In the genomic region with DNA sequence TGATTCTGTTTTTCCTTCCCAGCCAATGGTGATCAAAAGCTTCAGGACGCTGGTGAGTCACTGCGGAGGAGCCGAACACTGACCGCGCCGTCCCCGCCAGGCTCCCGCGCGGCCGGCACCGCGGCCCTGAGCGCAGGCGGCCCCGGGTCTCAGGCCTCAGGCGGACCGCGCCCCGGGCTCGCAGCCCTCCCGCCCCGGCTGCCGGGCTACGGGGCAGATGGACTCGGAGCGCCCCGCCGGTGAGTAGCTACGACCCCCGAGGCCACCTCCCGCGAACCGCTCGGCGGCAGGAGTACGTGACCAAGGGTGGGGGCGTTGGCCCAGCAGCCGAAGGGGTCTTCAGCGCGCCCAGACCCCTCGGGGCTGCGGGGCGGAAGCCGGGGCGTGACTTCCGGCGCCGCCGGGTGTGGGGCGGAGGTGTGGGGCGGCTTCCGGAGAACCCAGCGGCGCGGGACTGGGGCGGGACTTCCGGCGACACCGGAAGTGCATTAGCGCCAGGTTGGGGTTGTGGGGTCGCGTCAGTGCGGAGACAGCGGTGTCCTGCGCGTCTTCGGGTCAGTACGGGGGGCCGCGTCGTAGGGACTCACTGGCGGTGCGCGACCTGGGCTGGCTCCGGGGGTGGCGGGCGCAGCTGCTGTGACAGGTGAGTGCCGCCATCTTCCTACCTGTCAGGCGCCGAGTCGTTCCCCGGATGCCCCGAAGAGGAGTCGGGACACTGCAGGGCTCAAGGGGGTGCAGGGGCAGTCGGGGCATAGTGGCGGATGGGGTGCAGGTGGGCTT, we compare ENCODE assay signal across 8 cellular contexts. TPM values are rescaled to one million over a fixed set of nuclear protein-coding genes. Genes with fewer than 3 reads are reported as not detected.
DNase-seq lines count a peak whose midpoint lies in the region; ATAC-seq and TF ChIP-seq lines count a peak whose summit lies in the region.

A gene with protein sequence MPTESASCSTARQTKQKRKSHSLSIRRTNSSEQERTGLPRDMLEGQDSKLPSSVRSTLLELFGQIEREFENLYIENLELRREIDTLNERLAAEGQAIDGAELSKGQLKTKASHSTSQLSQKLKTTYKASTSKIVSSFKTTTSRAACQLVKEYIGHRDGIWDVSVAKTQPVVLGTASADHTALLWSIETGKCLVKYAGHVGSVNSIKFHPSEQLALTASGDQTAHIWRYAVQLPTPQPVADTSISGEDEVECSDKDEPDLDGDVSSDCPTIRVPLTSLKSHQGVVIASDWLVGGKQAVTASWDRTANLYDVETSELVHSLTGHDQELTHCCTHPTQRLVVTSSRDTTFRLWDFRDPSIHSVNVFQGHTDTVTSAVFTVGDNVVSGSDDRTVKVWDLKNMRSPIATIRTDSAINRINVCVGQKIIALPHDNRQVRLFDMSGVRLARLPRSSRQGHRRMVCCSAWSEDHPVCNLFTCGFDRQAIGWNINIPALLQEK (plus strand): TSS at position 60 of the 780 bp plus-strand sequence. CDS start 15,771 bp downstream, outside the sequence.

- POLR2A ChIA-PET in activated CD4-positive, alpha-beta memory T cell treated with anti-CD3 and anti-CD28 coated beads for 36 hours (lab: Charles Lee) = interaction anchor here (0.6 to 2.5 kb wide), 7 partner anchors 12 to 552 kb away, joined by 4 to 11 read pairs (median 5); a partner anchor contains a TSS

- TF ChIP-seq CTCF in lower lobe of right lung (IDR thresholded peaks at IDR 0.05) = no peak

- peak; percentile 98 for ATAC-seq in GM19023 (IDR thresholded peaks at IDR 0.05; ENCODE audit: unreplicated experiment)
- peak; percentile 94 for ATAC-seq in HG03175 (IDR thresholded peaks at IDR 0.05; ENCODE audit: unreplicated experiment)
- ATAC-seq in lower lobe of right lung = peak; percentile 98 to 99

- peaks cover 82% of the 10 kb centered on the region for H3K4me1 Mint-ChIP-seq in activated CD4-positive, alpha-beta memory T cell treated with anti-CD3 and anti-CD28 coated beads for 36 hours (ENCODE audit: low read depth)

- H3K27me3 ChIP-seq in duodenal mucosa (ENCODE audit: control insufficient read depth in 1 of 2, insufficient read depth in 2 of 2, low read length in 2 of 2) = no peaks in the 10 kb centered on the region
- no peaks in the 10 kb centered on the region for H3K27me3 ChIP-seq in lower lobe of right lung (ENCODE audit: low read depth)

- CTCF ChIA-PET in activated CD4-positive, alpha-beta memory T cell treated with anti-CD3 and anti-CD28 coated beads for 36 hours (lab: Charles Lee) = interaction anchor here (0.8 to 1.6 kb wide), 2 partner anchors 25 to 68 kb away, joined by 4 read pairs; a partner anchor contains a TSS

- peak within 1 kb of the TSS; percentile 92 for H3K4me3 Mint-ChIP-seq in activated CD4-positive, alpha-beta memory T cell treated with anti-CD3 and anti-CD28 coated beads for 36 hours

- H3K9me3 ChIP-seq in duodenal mucosa (ENCODE audit: control insufficient read depth in 1 of 2, low read length in 2 of 2) = no peaks in the 10 kb centered on the region
- H3K9me3 ChIP-seq in lower lobe of right lung = no peaks in the 10 kb centered on the region

- H3K27ac ChIP-seq in duodenal mucosa (ENCODE audit: low read depth, low read length) = peak within 1 kb of the TSS; percentile 96
- H3K27ac ChIP-seq in lower lobe of right lung = peak within 1 kb of the TSS; percentile 99

- H3K36me3 Mint-ChIP-seq in activated CD4-positive, alpha-beta memory T cell treated with anti-CD3 and anti-CD28 coated beads for 36 hours = peaks cover 28% of the 10 kb centered on the region

- H3K4me1 ChIP-seq in duodenal mucosa (ENCODE audit: control insufficient read depth in 1 of 2, insufficient read depth in 2 of 2, low read length in 2 of 2) (peaks cover 28 to 37% of the 10 kb centered on the region in 2 donors), lower lobe of right lung (peaks cover 51% of the 10 kb centered on the region)

- no peaks in the 10 kb centered on the region for H3K27me3 Mint-ChIP-seq in activated CD4-positive, alpha-beta memory T cell treated with anti-CD3 and anti-CD28 coated beads for 36 hours

- peak within 1 kb of the TSS; percentile 93 for H3K27ac Mint-ChIP-seq in activated CD4-positive, alpha-beta memory T cell treated with anti-CD3 and anti-CD28 coated beads for 36 hours

- DNase-seq in Ammon's horn (ENCODE audit: low spot score) (peak; percentile 87), NCI-H526 (lab: John Stamatoyannopoulos, UW) (peak; percentile 42 to 82), lower lobe of right lung (peak; percentile 88)
- DNase-seq in activated CD4-positive, alpha-beta memory T cell treated with anti-CD3 and anti-CD28 coated beads for 36 hours = peak; percentile 90
- peak; percentile 60 to 89 (median 72) for DNase-seq in stimulated activated CD4-positive, alpha-beta T cell treated with anti-CD3 and anti-CD28 coated beads, TNF-alpha, amount 100 ng/mL, for 1 hour (ENCODE audit: low read depth in 3 of 3, low spot score in 1 of 3)

- intact Hi-C loops in activated CD4-positive, alpha-beta memory T cell treated with anti-CD3 and anti-CD28 coated beads for 36 hours (cut with micrococcal nuclease) = loop anchor here (1.0 kb wide), 1 partner anchor 8 kb away; no protein-coding TSS in a partner anchor
- intact Hi-C loops in lower lobe of right lung (cut with DNase I) = no loop called here

- H3K4me3 ChIP-seq in duodenal mucosa (ENCODE audit: low read depth in 1 of 2, low read length in 2 of 2) = peak within 1 kb of the TSS; percentile 92 to 96
- H3K4me3 ChIP-seq in lower lobe of right lung = peak within 1 kb of the TSS; percentile 85

- H3K36me3 ChIP-seq in duodenal mucosa (ENCODE audit: control insufficient read depth in 1 of 2, insufficient read depth in 2 of 2, low read length in 2 of 2) (peaks cover 5 to 12% of the 10 kb centered on the region in 2 donors), lower lobe of right lung (peaks cover 18% of the 10 kb centered on the region)

- no peaks in the 10 kb centered on the region for H3K9me3 Mint-ChIP-seq in activated CD4-positive, alpha-beta memory T cell treated with anti-CD3 and anti-CD28 coated beads for 36 hours

- H3K9ac ChIP-seq in duodenal mucosa (ENCODE audit: low read depth in 1 of 2, low read length in 2 of 2) = peak within 1 kb of the TSS; percentile 83 to 95

RNA-seq across cellular contexts. Expression of the gene that starts here (rescaled TPM):
- total RNA-seq in activated CD4-positive, alpha-beta memory T cell treated with anti-CD3 and anti-CD28 coated beads for 36 hours = 10 to 100 TPM; 18.1 to 19.4 TPM
- total RNA-seq in lower lobe of right lung = 22.0 TPM

Comparison
In these comparisons a context has a peak if more than half of its experiments do, and no peak if none do; other contexts are left out.
1. Peak in every context shown above with its lines: DNase-seq, ATAC-seq, H3K4me3 ChIP-seq and H3K27ac ChIP-seq.